In the genomic region with DNA sequence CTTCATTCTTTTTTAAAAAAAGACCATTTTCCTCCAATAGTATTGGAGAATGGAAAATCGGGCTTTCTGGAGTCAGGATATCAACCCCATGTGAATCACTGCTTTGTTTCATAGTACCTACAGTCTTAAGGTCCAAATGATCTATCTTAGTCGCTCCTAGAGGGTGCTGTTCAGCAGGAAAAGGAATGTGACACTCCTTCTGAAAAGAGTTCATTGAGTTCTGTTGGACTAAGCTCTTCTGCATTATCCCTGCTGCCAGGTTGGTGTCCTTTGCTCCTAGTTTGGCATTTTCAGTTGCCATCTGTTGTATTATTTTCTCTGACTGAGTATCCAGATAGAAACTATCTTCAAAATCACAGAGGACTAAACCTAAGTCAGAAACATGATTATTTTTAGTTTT, we compare ENCODE assay signal across 15 cellular contexts. TPM values are rescaled to one million over a fixed set of nuclear protein-coding genes. Genes with fewer than 3 reads are reported as not detected.
DNase-seq lines count a peak whose midpoint lies in the region; ATAC-seq and TF ChIP-seq lines count a peak whose summit lies in the region.
"Had no signal": no experiment of that assay in that cellular context is flagged by ENCODE, and none has a peak within 500 bp of the region (broad histone marks: within the 10 kb centered on the region; RNA-seq: fewer than 3 reads in every experiment).

No MANE protein-coding gene starts in this region.

- peaks cover 4% of the 10 kb centered on the region for H3K4me1 Mint-ChIP-seq in activated T-helper 2 cell treated with anti-CD3 and anti-CD28 coated beads, Interferon-gamma antibody, Interleukin-2, Interleukin-4, amounts not matched to agents 10 μg/mL and 5 μg/mL and 100 μg/mL, durations not matched to agents 14 hours and 24 hours and 36 hours (ENCODE audit: low read depth)
- H3K4me1 Mint-ChIP-seq: activated CD4-positive, alpha-beta memory T cell treated with anti-CD3 and anti-CD28 coated beads, Interleukin-2, amount 10 ng/mL, durations not matched to agents 7 days and 5 days; CD8-positive, alpha-beta memory T cell; mesothelial cell of epicardium had no signal

- no peaks in the 10 kb centered on the region for H3K36me3 ChIP-seq in cardiac muscle cell
- no peaks in the 10 kb centered on the region for H3K36me3 ChIP-seq in heart left ventricle
- H3K36me3 ChIP-seq in hepatocyte (replicated peaks; ENCODE audit: insufficient read depth, low read depth), result no peaks in the 10 kb centered on the region

- peaks cover 64% of the 10 kb centered on the region for H3K36me3 Mint-ChIP-seq in activated T-helper 2 cell treated with anti-CD3 and anti-CD28 coated beads, Interferon-gamma antibody, Interleukin-2, Interleukin-4, amounts not matched to agents 10 μg/mL and 5 μg/mL and 100 μg/mL, durations not matched to agents 14 hours and 24 hours and 36 hours (ENCODE audit: low read depth)
- H3K36me3 Mint-ChIP-seq: CD8-positive, alpha-beta memory T cell; mesothelial cell of epicardium had no signal

- TF ChIP-seq CTCF in cardiac muscle cell (IDR thresholded peaks at IDR 0.05; ENCODE audit: low read depth, low read length) (peak; percentile 19), heart left ventricle (IDR thresholded peaks at IDR 0.05) (no peak), astrocyte of the cerebellum (IDR thresholded peaks at IDR 0.05; ENCODE audit: low read depth, low read length, missing control alignments) (peak; percentile 4), hepatocyte (IDR thresholded peaks at IDR 0.05; ENCODE audit: poor library complexity) (peak; percentile 22)

- H3K27ac Mint-ChIP-seq in activated T-helper 2 cell treated with anti-CD3 and anti-CD28 coated beads, Interferon-gamma antibody, Interleukin-2, Interleukin-4, amounts not matched to agents 10 μg/mL and 5 μg/mL and 100 μg/mL, durations not matched to agents 14 hours and 24 hours and 36 hours, result no peak overlapping the region
- H3K27ac Mint-ChIP-seq: activated CD4-positive, alpha-beta memory T cell treated with anti-CD3 and anti-CD28 coated beads, Interleukin-2, amount 10 ng/mL, durations not matched to agents 7 days and 5 days; CD8-positive, alpha-beta memory T cell; mesothelial cell of epicardium had no signal

- H3K4me1 ChIP-seq in cardiac muscle cell (ENCODE audit: low read depth) (no peaks in the 10 kb centered on the region), heart left ventricle (no peaks in the 10 kb centered on the region), hepatocyte (ENCODE audit: insufficient read depth) (no peaks in the 10 kb centered on the region)

- no peak overlapping the region for H2AFZ ChIP-seq in hepatocyte

- no peaks in the 10 kb centered on the region for H3K79me2 ChIP-seq in hepatocyte

- no peak for TF ChIP-seq POLR2A in heart left ventricle (IDR thresholded peaks at IDR 0.05)

- WGBS in heart left ventricle, 4 donors, result 65 to 90% (median 84%) methylated on average over 2 of the region's 2 CpGs
- WGBS in hepatocyte (ENCODE audit: low lambda C conversion rate, missing lambda C conversion rate), result 76% methylated on average over 2 of the region's 2 CpGs

- no peaks in the 10 kb centered on the region for H3K9me2 ChIP-seq in hepatocyte (replicated peaks; ENCODE audit: insufficient read depth)

- H3K27me3 ChIP-seq in cardiac muscle cell, result no peaks in the 10 kb centered on the region
- no peaks in the 10 kb centered on the region for H3K27me3 ChIP-seq in heart left ventricle
- no peaks in the 10 kb centered on the region for H3K27me3 ChIP-seq in hepatocyte

- no peak overlapping the region for H3K4me2 ChIP-seq in hepatocyte
- H3K4me2 ChIP-seq: KMS-11 had no signal

- ATAC-seq in heart left ventricle (no peak), GM19467 (IDR thresholded peaks at IDR 0.05; ENCODE audit: unreplicated experiment) (no peak)
- ATAC-seq: right cardiac atrium had no signal

- in situ Hi-C loops in astrocyte of the cerebellum (cut with HindIII; ENCODE audit: low sequenced_read_pairs), result no loop called here

- no peak overlapping the region for H3K4me3 Mint-ChIP-seq in activated T-helper 2 cell treated with anti-CD3 and anti-CD28 coated beads, Interferon-gamma antibody, Interleukin-2, Interleukin-4, amounts not matched to agents 10 μg/mL and 5 μg/mL and 100 μg/mL, durations not matched to agents 14 hours and 24 hours and 36 hours (ENCODE audit: low read depth)
- H3K4me3 Mint-ChIP-seq: activated CD4-positive, alpha-beta memory T cell treated with anti-CD3 and anti-CD28 coated beads, Interleukin-2, amount 10 ng/mL, durations not matched to agents 7 days and 5 days; CD8-positive, alpha-beta memory T cell; mesothelial cell of epicardium had no signal

- no peaks in the 10 kb centered on the region for H4K20me1 ChIP-seq in hepatocyte (ENCODE audit: insufficient read depth, poor library complexity, severe bottlenecking)

- no peaks in the 10 kb centered on the region for H3K9me3 Mint-ChIP-seq in activated T-helper 2 cell treated with anti-CD3 and anti-CD28 coated beads, Interferon-gamma antibody, Interleukin-2, Interleukin-4, amounts not matched to agents 10 μg/mL and 5 μg/mL and 100 μg/mL, durations not matched to agents 14 hours and 24 hours and 36 hours
- H3K9me3 Mint-ChIP-seq: activated CD4-positive, alpha-beta memory T cell treated with anti-CD3 and anti-CD28 coated beads, Interleukin-2, amount 10 ng/mL, durations not matched to agents 7 days and 5 days; CD8-positive, alpha-beta memory T cell; mesothelial cell of epicardium had no signal

- no peaks in the 10 kb centered on the region for H3K27me3 Mint-ChIP-seq in activated T-helper 2 cell treated with anti-CD3 and anti-CD28 coated beads, Interferon-gamma antibody, Interleukin-2, Interleukin-4, amounts not matched to agents 10 μg/mL and 5 μg/mL and 100 μg/mL, durations not matched to agents 14 hours and 24 hours and 36 hours (ENCODE audit: low read depth)
- H3K27me3 Mint-ChIP-seq: activated CD4-positive, alpha-beta memory T cell treated with anti-CD3 and anti-CD28 coated beads, Interleukin-2, amount 10 ng/mL, durations not matched to agents 7 days and 5 days; CD8-positive, alpha-beta memory T cell had no signal

- intact Hi-C loops in heart left ventricle (cut with DNase I), result no loop called here
- intact Hi-C loops in activated T-helper 2 cell treated with anti-CD3 and anti-CD28 coated beads, Interferon-gamma antibody, Interleukin-2, Interleukin-4, amounts not matched to agents 10 μg/mL and 5 μg/mL and 100 μg/mL, durations not matched to agents 14 hours and 24 hours and 36 hours (cut with micrococcal nuclease), result no loop called here

- H3K27ac ChIP-seq in cardiac muscle cell, result no peak overlapping the region
- no peak overlapping the region for H3K27ac ChIP-seq in heart left ventricle
- no peak overlapping the region for H3K27ac ChIP-seq in hepatocyte
- H3K27ac ChIP-seq: KMS-11, SK-N-MC had no signal

- no peaks in the 10 kb centered on the region for H3K9me3 ChIP-seq in cardiac muscle cell (ENCODE audit: low read depth)
- no peaks in the 10 kb centered on the region for H3K9me3 ChIP-seq in heart left ventricle
- no peaks in the 10 kb centered on the region for H3K9me3 ChIP-seq in hepatocyte (ENCODE audit: low read depth)

- H3K4me3 ChIP-seq in cardiac muscle cell (no peak overlapping the region), heart left ventricle (no peak overlapping the region), astrocyte of the cerebellum (ENCODE audit: low read depth, low read length) (no peak overlapping the region), hepatocyte (no peak overlapping the region)
- H3K4me3 ChIP-seq: SK-N-MC had no signal

- DNase-seq in cardiac muscle cell (ENCODE audit: low read depth in 1 of 2, low spot score in 1 of 2), result peak in 1 of 2 donors; percentile 2
- no peak for DNase-seq in heart left ventricle
- DNase-seq in astrocyte of the cerebellum (ENCODE audit: low read depth), result no peak
- DNase-seq in hepatocyte (ENCODE audit: low spot score), result peak; percentile 8
- DNase-seq in NCI-H1694 treated with DMSO at 0.1 percent for 48 hours (lab: John Stamatoyannopoulos, UW), result no peak
- no peak for DNase-seq in activated T-helper 2 cell treated with anti-CD3 and anti-CD28 coated beads, Interferon-gamma antibody, Interleukin-2, Interleukin-4, amounts not matched to agents 10 μg/mL and 5 μg/mL and 100 μg/mL, durations not matched to agents 14 hours and 24 hours and 36 hours (ENCODE audit: low spot score)
- DNase-seq in NCI-H226, result no peak
- DNase-seq: activated CD4-positive, alpha-beta memory T cell treated with anti-CD3 and anti-CD28 coated beads, Interleukin-2, amount 10 ng/mL, durations not matched to agents 7 days and 5 days; CD8-positive, alpha-beta memory T cell; NCI-H2171 treated with DMSO at 0.1 percent for 48 hours; right cardiac atrium had no signal

RNA-seq across cellular contexts. Expression of a gene that starts 57.2 kb away (rescaled TPM):
- total RNA-seq in cardiac muscle cell (3.0 and 7.1 TPM in 2 replicates), heart left ventricle (1 to 10 TPM in 2 of 9 donors, under 1 TPM in 7; 0.13 to 1.5 (median 0.39) TPM), hepatocyte (1.4 and 2.5 TPM in 2 replicates)
- polyA plus RNA-seq in cardiac muscle cell (2.2 and 2.8 TPM in 2 replicates), heart left ventricle (under 1 TPM; 0.11 to 0.15 TPM), hepatocyte (0.68 and 1.3 TPM in 2 replicates)
- total RNA-seq in activated T-helper 2 cell treated with anti-CD3 and anti-CD28 coated beads, Interferon-gamma antibody, Interleukin-2, Interleukin-4, amounts not matched to agents 10 μg/mL and 5 μg/mL and 100 μg/mL, durations not matched to agents 14 hours and 24 hours and 36 hours, result 23.8 and 24.0 TPM in 2 replicates

Comparison
In these comparisons a context has a peak if more than half of its experiments do, and no peak if none do; other contexts are left out.
1. CTCF ChIP-seq: peak in cardiac muscle cell (single experiment), astrocyte of the cerebellum (single experiment) and hepatocyte (single experiment); none in heart left ventricle (0 of 12).